ENCODE assay signal across 9 cellular contexts in genomic region chr3:155744626-155745324, GRCh38. TPM values are rescaled to one million over a fixed set of nuclear protein-coding genes. Genes with fewer than 3 reads are reported as not detected.
DNase-seq lines count a peak whose midpoint lies in the region; ATAC-seq and TF ChIP-seq lines count a peak whose summit lies in the region.
"Had no signal": no experiment of that assay in that cellular context is flagged by ENCODE, and none has a peak within 500 bp of the region (broad histone marks: within the 10 kb centered on the region; RNA-seq: fewer than 3 reads in every experiment).

TSS of gene PLCH1 (minus strand) at chr3:155745071. CDS start at chr3:155704224, 40,847 bp downstream.

- no peaks in the 10 kb centered on the region for H4K20me1 ChIP-seq in hepatocyte (ENCODE audit: insufficient read depth, poor library complexity, severe bottlenecking)

- H3K4me3 ChIP-seq in HEK293 (ENCODE audit: low read depth, low read length) (peak within 1 kb of the TSS; percentile 94), astrocyte of the spinal cord (ENCODE audit: low read depth, low read length) (peak within 1 kb of the TSS; percentile 68), hepatocyte (peak within 1 kb of the TSS; percentile 79), psoas muscle (peak within 1 kb of the TSS; percentile 80)

- ATAC-seq in psoas muscle: peak; percentile 56 to 86 (median 80)
- no peak for ATAC-seq in GM18858 (IDR thresholded peaks at IDR 0.05; ENCODE audit: unreplicated experiment)

- H2AFZ ChIP-seq in hepatocyte: peak within 1 kb of the TSS; percentile 99

- H3K4me2 ChIP-seq in hepatocyte: peak within 1 kb of the TSS; percentile 94

- POLR2A ChIA-PET in HEK293 (lab: Yijun Ruan, JAX): interaction anchor here (0.8 to 1.0 kb wide), 2 partner anchors 61 to 101 kb away, joined by 3 to 4 read pairs; partner anchors contain the start of gene C3orf33

- no peaks in the 10 kb centered on the region for H3K27me3 ChIP-seq in hepatocyte
- H3K27me3 ChIP-seq in psoas muscle (ENCODE audit: insufficient read depth in 3 of 3, low read length in 2 of 3): peaks cover 3 to 37% (median 3%) of the 10 kb centered on the region in 3 donors

- no peak for TF ChIP-seq CTCF in HEK293 (tag by site-specific recombination; IDR thresholded peaks at IDR 0.05)
- TF ChIP-seq CTCF in astrocyte of the spinal cord (IDR thresholded peaks at IDR 0.05; ENCODE audit: low read depth, low read length): no peak
- TF ChIP-seq CTCF in hepatocyte (IDR thresholded peaks at IDR 0.05; ENCODE audit: poor library complexity): no peak
- TF ChIP-seq CTCF in psoas muscle (IDR thresholded peaks at IDR 0.05): no peak

- peaks cover 16% of the 10 kb centered on the region for H3K4me1 ChIP-seq in HEK293 (ENCODE audit: control insufficient read depth, insufficient read depth, low read length)
- peaks cover 10% of the 10 kb centered on the region for H3K4me1 ChIP-seq in hepatocyte (ENCODE audit: insufficient read depth)
- H3K4me1 ChIP-seq in psoas muscle: peaks cover 6% of the 10 kb centered on the region

- 1% methylated on average over 33 of the region's 33 CpGs for WGBS in hepatocyte (ENCODE audit: low lambda C conversion rate, missing lambda C conversion rate)
- WGBS in psoas muscle, 3 donors: 0 to 1% (median 1%) methylated on average over 33 of the region's 33 CpGs

- H3K36me3 ChIP-seq in HEK293 (ENCODE audit: control insufficient read depth in 2 of 2, insufficient read depth in 1 of 2, low read length in 2 of 2) (no peaks in the 10 kb centered on the region), hepatocyte (replicated peaks; ENCODE audit: insufficient read depth, low read depth) (no peaks in the 10 kb centered on the region), psoas muscle (ENCODE audit: insufficient read depth in 1 of 2, low read depth in 1 of 2) (no peaks in the 10 kb centered on the region)

- intact Hi-C loops in psoas muscle (cut with DNase I): loop anchor here in 1 of 2 donors (10.0 kb wide), 1 partner anchor 1290 kb away; no protein-coding TSS in a partner anchor

- H3K79me2 ChIP-seq in hepatocyte: no peaks in the 10 kb centered on the region

- in situ Hi-C loops in astrocyte of the spinal cord (cut with HindIII; ENCODE audit: low sequenced_read_pairs): no loop called here

- no peaks in the 10 kb centered on the region for H3K9me3 ChIP-seq in HEK293 (ENCODE audit: control insufficient read depth, insufficient read depth, low read depth, low read length)
- H3K9me3 ChIP-seq in hepatocyte (ENCODE audit: low read depth): no peaks in the 10 kb centered on the region
- no peaks in the 10 kb centered on the region for H3K9me3 ChIP-seq in psoas muscle

- DNase-seq in ELF-1 (ENCODE audit: low read depth, low spot score) (peak; percentile 91), NCI-H1092 (lab: John Stamatoyannopoulos, UW) (peak; percentile 60), SW480 (ENCODE audit: low spot score) (peak; percentile 67), astrocyte of the spinal cord (ENCODE audit: low read depth, low spot score) (peak; percentile 70), hepatocyte (ENCODE audit: low spot score) (peak; percentile 81), psoas muscle (peak; percentile 51 to 70)

- CTCF ChIA-PET in HEK293 (lab: Yijun Ruan, JAX): no interaction called here

- H3K27ac ChIP-seq in HEK293 (ENCODE audit: extremely low read depth, low read depth, low read length): peak within 1 kb of the TSS; percentile 56; the same call in 1 of the 2 replicates
- peak within 1 kb of the TSS; percentile 26 for H3K27ac ChIP-seq in hepatocyte
- no peak within 1 kb of the TSS for H3K27ac ChIP-seq in psoas muscle

- H3K9me2 ChIP-seq in hepatocyte (replicated peaks; ENCODE audit: insufficient read depth): no peaks in the 10 kb centered on the region

TF ChIP-seq in HEK293, 187 proteins besides CTCF, POLR2A, EP300 and RAD21 (continues in another document):
- no peak for TF ChIP-seq SP3 (tag by site-specific recombination; IDR thresholded peaks at IDR 0.05)
- TF ChIP-seq INSM2 (tag by site-specific recombination; IDR thresholded peaks at IDR 0.05): 0 out of 2 replicates have a peak, but pooled peaks have one; percentile 12
- 0 out of 2 replicates have a peak, but pooled peaks have one; percentile 75 for TF ChIP-seq ZSCAN30 (tag by site-specific recombination; IDR thresholded peaks at IDR 0.05)
- 0 out of 2 replicates have a peak, but pooled peaks have one; percentile 26 for TF ChIP-seq PRDM4 (tag by site-specific recombination; IDR thresholded peaks at IDR 0.05)
- TF ChIP-seq, protein P1, sequence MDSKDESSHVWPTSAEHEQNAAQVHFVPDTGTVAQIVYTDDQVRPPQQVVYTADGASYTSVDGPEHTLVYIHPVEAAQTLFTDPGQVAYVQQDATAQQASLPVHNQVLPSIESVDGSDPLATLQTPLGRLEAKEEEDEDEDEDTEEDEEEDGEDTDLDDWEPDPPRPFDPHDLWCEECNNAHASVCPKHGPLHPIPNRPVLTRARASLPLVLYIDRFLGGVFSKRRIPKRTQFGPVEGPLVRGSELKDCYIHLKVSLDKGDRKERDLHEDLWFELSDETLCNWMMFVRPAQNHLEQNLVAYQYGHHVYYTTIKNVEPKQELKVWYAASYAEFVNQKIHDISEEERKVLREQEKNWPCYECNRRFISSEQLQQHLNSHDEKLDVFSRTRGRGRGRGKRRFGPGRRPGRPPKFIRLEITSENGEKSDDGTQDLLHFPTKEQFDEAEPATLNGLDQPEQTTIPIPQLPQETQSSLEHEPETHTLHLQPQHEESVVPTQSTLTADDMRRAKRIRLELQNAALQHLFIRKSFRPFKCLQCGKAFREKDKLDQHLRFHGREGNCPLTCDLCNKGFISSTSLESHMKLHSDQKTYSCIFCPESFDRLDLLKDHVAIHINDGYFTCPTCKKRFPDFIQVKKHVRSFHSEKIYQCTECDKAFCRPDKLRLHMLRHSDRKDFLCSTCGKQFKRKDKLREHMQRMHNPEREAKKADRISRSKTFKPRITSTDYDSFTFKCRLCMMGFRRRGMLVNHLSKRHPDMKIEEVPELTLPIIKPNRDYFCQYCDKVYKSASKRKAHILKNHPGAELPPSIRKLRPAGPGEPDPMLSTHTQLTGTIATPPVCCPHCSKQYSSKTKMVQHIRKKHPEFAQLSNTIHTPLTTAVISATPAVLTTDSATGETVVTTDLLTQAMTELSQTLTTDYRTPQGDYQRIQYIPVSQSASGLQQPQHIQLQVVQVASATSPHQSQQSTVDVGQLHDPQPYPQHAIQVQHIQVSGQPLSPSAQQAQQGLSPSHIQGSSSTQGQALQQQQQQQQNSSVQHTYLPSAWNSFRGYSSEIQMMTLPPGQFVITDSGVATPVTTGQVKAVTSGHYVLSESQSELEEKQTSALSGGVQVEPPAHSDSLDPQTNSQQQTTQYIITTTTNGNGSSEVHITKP (tag by site-specific recombination; IDR thresholded peaks at IDR 0.05): peak; percentile 63
- TF ChIP-seq ZNF621 (tag by site-specific recombination; IDR thresholded peaks at IDR 0.05): no peak
- no peak for TF ChIP-seq ZNF843 (tag by site-specific recombination; IDR thresholded peaks at IDR 0.05)
- TF ChIP-seq ZXDB (tag by site-specific recombination; IDR thresholded peaks at IDR 0.05): peak; percentile 24; the same call in 1 of the 2 replicates
- no peak for TF ChIP-seq ZNF394 (tag by site-specific recombination; IDR thresholded peaks at IDR 0.05; ENCODE audit: borderline replicate concordance)
- TF ChIP-seq SCRT2 (tag by site-specific recombination; IDR thresholded peaks at IDR 0.05): no peak
- no peak for TF ChIP-seq MEIS1 (CRISPR knock-in tag; IDR thresholded peaks at IDR 0.05; ENCODE audit: borderline replicate concordance)
- no peak for TF ChIP-seq ZNF561 (tag by site-specific recombination; IDR thresholded peaks at IDR 0.05; ENCODE audit: borderline replicate concordance)
- 0 out of 2 replicates have a peak, but pooled peaks have one; percentile 46 for TF ChIP-seq GLIS2 (tag by site-specific recombination; IDR thresholded peaks at IDR 0.05)
- no peak for TF ChIP-seq ZNF184 (tag by site-specific recombination; IDR thresholded peaks at IDR 0.05)

RNA-seq across cellular contexts. Expression of gene PLCH1, which starts in this region (rescaled TPM):
- total RNA-seq in hepatocyte (4.2 and 5.8 TPM in 2 replicates), psoas muscle (1 to 10 TPM in 1 of 4 donors, under 1 TPM in 2, not detected in 1; 0.05 to 1.1 (median 0.62) TPM)
- polyA plus RNA-seq in hepatocyte (1.4 and 2.6 TPM in 2 replicates), psoas muscle (under 1 TPM in 2 of 3 donors, not detected in 1; 0.03 to 0.06 TPM)
- total RNA-seq: glomerular endothelial cell had no signal
